Comparison of ENCODE assay signal across 9 cellular contexts in the genomic region with DNA sequence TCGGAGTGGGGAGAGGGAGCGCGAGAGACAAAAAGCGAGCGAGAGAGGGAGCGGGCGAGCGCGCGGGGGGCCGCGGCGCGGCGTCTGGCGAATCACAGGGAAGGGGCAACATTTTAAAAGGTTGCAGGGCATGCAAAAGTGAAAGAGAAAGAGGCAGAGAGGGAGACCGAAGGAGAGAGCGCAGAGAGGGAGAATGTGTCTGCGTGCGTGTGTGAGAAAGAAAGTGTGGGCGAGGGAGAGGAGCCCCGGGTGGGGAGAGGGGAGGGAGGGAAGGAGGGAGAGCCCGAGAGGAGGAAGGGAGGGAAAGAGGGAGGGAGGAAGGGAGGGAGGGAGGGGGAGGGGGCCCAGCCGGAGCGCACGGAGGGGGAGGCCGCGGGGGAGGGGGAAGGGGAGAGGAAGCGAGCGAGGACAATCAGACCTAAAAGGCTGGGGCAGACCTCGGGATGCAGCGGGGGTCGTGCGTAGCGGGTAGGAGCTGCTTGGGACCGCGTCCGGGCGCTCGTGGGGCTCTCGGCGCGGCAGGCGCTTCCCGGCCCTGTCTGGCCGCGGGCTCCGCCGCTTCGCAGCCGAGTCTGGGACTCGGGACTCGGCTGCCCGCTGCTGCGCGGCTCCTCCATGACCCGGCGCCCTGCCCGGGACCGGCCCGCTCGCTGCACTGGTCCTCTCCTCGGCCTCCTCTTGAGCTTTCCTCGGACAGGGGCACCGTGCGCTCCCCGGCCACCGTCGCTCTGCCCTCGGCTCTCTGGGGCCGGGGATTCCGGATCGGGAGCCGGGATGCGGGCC. TPM values are rescaled to one million over a fixed set of nuclear protein-coding genes. Genes with fewer than 3 reads are reported as not detected.
A peak's percentile ranks its signal among the peaks of the same experiment; 100 is the strongest.
DNase-seq lines count a peak whose midpoint lies in the region; ATAC-seq and TF ChIP-seq lines count a peak whose summit lies in the region.
"Had no signal": no experiment of that assay in that cellular context is flagged by ENCODE, and none has a peak within 500 bp of the region (broad histone marks: within the 10 kb centered on the region; RNA-seq: fewer than 3 reads in every experiment).

No MANE protein-coding gene starts in this region.

- no peak overlapping the region for H2AFZ ChIP-seq in mammary epithelial cell (ENCODE audit: low read depth, low read length)

- no TSS peak for BruUV-seq in mammary epithelial cell (replicated peaks; lab: Mats Ljungman, UMichigan)

- peaks cover 16% of the 10 kb centered on the region for H3K4me1 ChIP-seq in mammary epithelial cell (ENCODE audit: insufficient read depth, low read length)

- H3K27ac ChIP-seq in mammary epithelial cell (ENCODE audit: insufficient read depth, low read depth, low read length), result peak overlapping the region; percentile 99

- H3K27me3 ChIP-seq in mammary epithelial cell (ENCODE audit: insufficient read depth, low read length), result no peaks in the 10 kb centered on the region

- H3K4me2 ChIP-seq in mammary epithelial cell (ENCODE audit: insufficient read depth, low read depth, low read length), result peak overlapping the region; percentile 78

- H4K20me1 ChIP-seq in mammary epithelial cell (ENCODE audit: insufficient read depth, low read length), result no peaks in the 10 kb centered on the region

- H3K36me3 Mint-ChIP-seq in stimulated activated naive B cell treated with anti-CD40 and anti-IgM and Interleukin-4, amounts not matched to agents 10 μg/mL and 1 μg/mL and 100 μg/mL, for 72 hours, result peaks cover 23 to 39% of the 10 kb centered on the region in 2 donors

- peak overlapping the region; percentile 90 to 96 for H3K4me3 Mint-ChIP-seq in stimulated activated naive B cell treated with anti-CD40 and anti-IgM and Interleukin-4, amounts not matched to agents 10 μg/mL and 1 μg/mL and 100 μg/mL, for 72 hours

- in situ Hi-C loops in mammary epithelial cell (cut with MboI; ENCODE audit: low sequenced_read_pairs in 2 of 2), result loop anchor here (10.0 to 25.0 kb wide), 4 partner anchors 328 to 1975 kb away; a partner anchor contains a TSS

- H3K36me3 ChIP-seq in mammary epithelial cell (ENCODE audit: insufficient read depth, low read length), result peaks cover 22% of the 10 kb centered on the region

- peak; percentile 63 for ATAC-seq in GM19452 (IDR thresholded peaks at IDR 0.05; ENCODE audit: unreplicated experiment)
- peak; percentile 55 for ATAC-seq in left colon
- ATAC-seq in stimulated activated naive B cell treated with anti-CD40 and anti-IgM and Interleukin-4, amounts not matched to agents 10 μg/mL and 1 μg/mL and 100 μg/mL, for 72 hours (replicated peaks), result peak; percentile 62 to 65

- peaks cover 99% of the 10 kb centered on the region for H3K79me2 ChIP-seq in mammary epithelial cell (ENCODE audit: insufficient read depth, low read length)

- H3K27ac Mint-ChIP-seq in stimulated activated naive B cell treated with anti-CD40 and anti-IgM and Interleukin-4, amounts not matched to agents 10 μg/mL and 1 μg/mL and 100 μg/mL, for 72 hours, result peak overlapping the region; percentile 89

- no peak for TF ChIP-seq CTCF in mammary epithelial cell (conservative IDR thresholded peaks at IDR 0.05 in 1 of 2, IDR thresholded peaks at IDR 0.05 in 1 of 2; ENCODE audit: extremely low read depth in 1 of 2, insufficient read depth in 1 of 2, low read depth in 1 of 2, low read length in 2 of 2)

- dilution Hi-C loops in mammary epithelial cell (cut with HindIII; ENCODE audit: low sequenced_read_pairs), result no loop called here

- peak overlapping the region; percentile 99 for H3K9ac ChIP-seq in mammary epithelial cell (ENCODE audit: insufficient read depth, low read length)

- peak; percentile 68 for DNase-seq in DMS79 treated with DMSO at 0.1 percent for 48 hours (lab: John Stamatoyannopoulos, UW)
- peak; percentile 63 for DNase-seq in HK-2 (ENCODE audit: unreplicated experiment)
- DNase-seq in RPMI7951 (ENCODE audit: low read depth), result peak; percentile 99
- DNase-seq in mammary epithelial cell, result peak; percentile 92
- no peak for DNase-seq in left colon
- DNase-seq in stimulated activated naive B cell treated with anti-CD40 and anti-IgM and Interleukin-4, amounts not matched to agents 10 μg/mL and 1 μg/mL and 100 μg/mL, for 72 hours, result no peak
- no peak for DNase-seq in OCI-M2 (lab: John Stamatoyannopoulos, UW; ENCODE audit: unreplicated experiment)

- peaks cover 84 to 90% of the 10 kb centered on the region in 2 donors for H3K27me3 Mint-ChIP-seq in stimulated activated naive B cell treated with anti-CD40 and anti-IgM and Interleukin-4, amounts not matched to agents 10 μg/mL and 1 μg/mL and 100 μg/mL, for 72 hours

- CTCF ChIA-PET in mammary epithelial cell (lab: Charles Lee; ENCODE audit: low non-redundant PET), result interaction anchor here (1.0 kb wide), 1 partner anchor 328 kb away, joined by 4 read pairs; no protein-coding TSS in a partner anchor

- H3K9me3 Mint-ChIP-seq in stimulated activated naive B cell treated with anti-CD40 and anti-IgM and Interleukin-4, amounts not matched to agents 10 μg/mL and 1 μg/mL and 100 μg/mL, for 72 hours, result peaks cover 14% of the 10 kb centered on the region in 2 donors

- WGBS in mammary epithelial cell (ENCODE audit: low coverage, missing lambda C conversion rate), result under 1% methylated on average over 22 of the region's 75 CpGs

- peaks cover 32 to 62% of the 10 kb centered on the region in 2 donors for H3K4me1 Mint-ChIP-seq in stimulated activated naive B cell treated with anti-CD40 and anti-IgM and Interleukin-4, amounts not matched to agents 10 μg/mL and 1 μg/mL and 100 μg/mL, for 72 hours

- intact Hi-C loops in mammary epithelial cell (cut with micrococcal nuclease) (loop anchor here (5.0 to 10.0 kb wide), 4 partner anchors 788 to 1878 kb away; no protein-coding TSS in a partner anchor), left colon (cut with DNase I, micrococcal nuclease) (no loop called here)

- no peaks in the 10 kb centered on the region for H3K9me3 ChIP-seq in mammary epithelial cell (replicated peaks; ENCODE audit: insufficient read depth, low read length)

- H3K4me3 ChIP-seq in mammary epithelial cell (replicated peaks in 1 of 3; ENCODE audit: insufficient read depth in 1 of 3, low read depth in 2 of 3, low read length in 3 of 3), result peak overlapping the region; percentile 84 to 97 (median 96)

RNA-seq across cellular contexts. Expression of a gene that starts 2.5 kb away (rescaled TPM):
- total RNA-seq in RPMI7951 (2014; rRNA removed; shearing (Covaris generic)), result 8.9 and 9.0 TPM in 2 replicates
- total RNA-seq in mammary epithelial cell, result 100 to 1,000 TPM in 1 of 2 donors, 10 to 100 TPM in 1; 15.7 to 112 TPM
- polyA plus RNA-seq in mammary epithelial cell, result 18.8 TPM
- polyA minus RNA-seq in mammary epithelial cell, result 31.8 TPM
- total RNA-seq in left colon, result under 1 TPM; 0.20 to 0.55 TPM
- total RNA-seq: dermis microvascular lymphatic vessel endothelial cell had no signal

Comparison
In these comparisons a context has a peak if more than half of its experiments do, and no peak if none do; other contexts are left out.
1. DNase-seq: peak in DMS79 treated with DMSO at 0.1 percent for 48 hours (single experiment), HK-2 (single experiment), RPMI7951 (single experiment) and mammary epithelial cell (single experiment); none in left colon (0 of 2), stimulated activated naive B cell treated with anti-CD40 and anti-IgM and Interleukin-4, amounts not matched to agents 10 μg/mL and 1 μg/mL and 100 μg/mL, for 72 hours (single experiment) and OCI-M2 (single experiment).
2. Peak in every context shown above with its lines, with median percentiles within 50 percentile points of each other: ATAC-seq.